Comparison of ENCODE assay signal across 1 cellular context in the genomic region with DNA sequence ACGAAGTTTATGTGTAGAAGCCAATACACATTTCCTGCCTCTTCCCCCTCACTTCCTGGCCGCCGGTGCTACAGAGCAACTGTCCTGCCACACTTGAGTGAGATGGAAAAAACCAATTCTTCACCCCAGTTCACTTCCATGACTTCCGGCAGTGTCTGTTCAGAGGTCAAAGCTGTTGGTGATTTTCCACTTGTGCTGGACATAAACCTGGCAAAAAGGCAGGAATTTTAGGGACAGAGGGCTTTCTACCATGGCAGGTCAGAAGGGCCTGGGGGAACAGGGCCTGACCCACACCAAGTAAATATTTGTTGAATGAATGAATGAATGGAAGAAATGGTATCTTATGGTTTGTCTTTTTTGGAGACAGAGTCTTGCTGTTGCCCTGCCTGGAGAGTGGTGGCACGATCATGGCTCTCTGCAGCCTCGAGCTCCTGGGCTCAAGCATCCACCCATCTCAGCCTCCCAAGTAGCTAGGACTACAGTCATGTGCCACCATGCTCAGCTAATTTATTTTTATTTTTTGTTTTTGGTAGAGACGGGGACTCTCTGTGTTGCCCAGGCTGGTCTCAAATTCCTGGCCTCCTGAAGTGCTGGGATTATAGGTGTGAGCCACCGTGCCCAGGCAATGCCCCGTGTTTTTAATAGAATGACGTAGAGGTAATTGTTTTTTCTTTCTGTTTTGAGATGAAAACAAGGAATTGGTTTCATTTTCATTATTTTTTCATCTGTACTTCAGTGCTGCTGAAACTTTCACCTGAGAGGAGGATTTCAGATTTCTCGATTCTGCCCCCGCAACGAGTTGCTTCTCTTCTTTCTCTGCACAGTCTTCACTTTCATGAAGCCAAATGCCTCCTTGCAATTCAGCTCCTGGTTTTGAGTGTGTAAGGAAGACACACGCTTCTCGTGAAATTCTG.
TF ChIP-seq lines count a peak whose summit lies in the region.

No MANE protein-coding gene starts in this region.

TF ChIP-seq in HepG2, 621 proteins besides CTCF, POLR2A, EP300 and RAD21 (continued from another document and continues in another):
- TF ChIP-seq, protein P1, sequence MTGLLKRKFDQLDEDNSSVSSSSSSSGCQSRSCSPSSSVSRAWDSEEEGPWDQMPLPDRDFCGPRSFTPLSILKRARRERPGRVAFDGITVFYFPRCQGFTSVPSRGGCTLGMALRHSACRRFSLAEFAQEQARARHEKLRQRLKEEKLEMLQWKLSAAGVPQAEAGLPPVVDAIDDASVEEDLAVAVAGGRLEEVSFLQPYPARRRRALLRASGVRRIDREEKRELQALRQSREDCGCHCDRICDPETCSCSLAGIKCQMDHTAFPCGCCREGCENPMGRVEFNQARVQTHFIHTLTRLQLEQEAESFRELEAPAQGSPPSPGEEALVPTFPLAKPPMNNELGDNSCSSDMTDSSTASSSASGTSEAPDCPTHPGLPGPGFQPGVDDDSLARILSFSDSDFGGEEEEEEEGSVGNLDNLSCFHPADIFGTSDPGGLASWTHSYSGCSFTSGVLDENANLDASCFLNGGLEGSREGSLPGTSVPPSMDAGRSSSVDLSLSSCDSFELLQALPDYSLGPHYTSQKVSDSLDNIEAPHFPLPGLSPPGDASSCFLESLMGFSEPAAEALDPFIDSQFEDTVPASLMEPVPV (CRISPR knock-in tag; IDR thresholded peaks at IDR 0.05) = peak; percentile 37; the same call in 1 of the 2 replicates
- TF ChIP-seq YEATS2 (CRISPR knock-in tag; IDR thresholded peaks at IDR 0.05; ENCODE audit: borderline replicate concordance) (peak; percentile 35; the same call in 1 of the 2 replicates), ZNF143 (CRISPR knock-in tag; IDR thresholded peaks at IDR 0.05) (no peak), FOXA1 (IDR thresholded peaks at IDR 0.05) (no peak), FOXA1 (CRISPR knock-in tag; IDR thresholded peaks at IDR 0.05) (peak; percentile 42; the same call in 1 of the 2 replicates), ZSCAN29 (CRISPR knock-in tag; conservative IDR thresholded peaks at IDR 0.05) (peak; percentile 89; the same call in 1 of the 2 replicates), ZEB1 (IDR thresholded peaks at IDR 0.05; ENCODE audit: insufficient replicate concordance, low read depth) (no peak), ZNF382 (CRISPR knock-in tag; IDR thresholded peaks at IDR 0.05; ENCODE audit: borderline replicate concordance) (no peak), SNAI1 (CRISPR knock-in tag; IDR thresholded peaks at IDR 0.05; ENCODE audit: borderline replicate concordance) (no peak), ARNT2 (CRISPR knock-in tag; IDR thresholded peaks at IDR 0.05; ENCODE audit: low read depth) (peak; percentile 39; the same call in 1 of the 2 replicates), RBM22 (optimal IDR thresholded peaks at IDR 0.05; ENCODE audit: low read length) (no peak), NONO (IDR thresholded peaks at IDR 0.05) (no peak), NONO (CRISPR knock-in tag; conservative IDR thresholded peaks at IDR 0.05) (peak; percentile 62), MED8 (CRISPR knock-in tag; IDR thresholded peaks at IDR 0.05; ENCODE audit: insufficient replicate concordance) (peak; percentile 95), HDAC2 (CRISPR knock-in tag; IDR thresholded peaks at IDR 0.05) (peak; percentile 74; the same call in 1 of the 2 replicates), TEAD3 (CRISPR knock-in tag; optimal IDR thresholded peaks at IDR 0.05; ENCODE audit: borderline replicate concordance) (peak; percentile 80), NRL (CRISPR knock-in tag; IDR thresholded peaks at IDR 0.05; ENCODE audit: borderline replicate concordance) (no peak), XBP1 (CRISPR knock-in tag; IDR thresholded peaks at IDR 0.05) (no peak), TCF7L2 (IDR thresholded peaks at IDR 0.05; ENCODE audit: low read depth, low read length) (no peak), ZNF841 (CRISPR knock-in tag; IDR thresholded peaks at IDR 0.05; ENCODE audit: borderline replicate concordance) (no peak), ZNF24 (IDR thresholded peaks at IDR 0.05) (peak; percentile 96), RARG (CRISPR knock-in tag; IDR thresholded peaks at IDR 0.05; ENCODE audit: low read depth) (no peak), NFIC (IDR thresholded peaks at IDR 0.05; ENCODE audit: low read length) (peak; percentile 98), ZNF34 (CRISPR knock-in tag; IDR thresholded peaks at IDR 0.05; ENCODE audit: borderline replicate concordance) (no peak), MTF1 (CRISPR knock-in tag; IDR thresholded peaks at IDR 0.05) (no peak), RBFOX2 (IDR thresholded peaks at IDR 0.05; ENCODE audit: low read depth, low read length) (peak; percentile 59), HES4 (CRISPR knock-in tag; IDR thresholded peaks at IDR 0.05; ENCODE audit: borderline replicate concordance) (no peak), ZMYM2 (CRISPR knock-in tag; IDR thresholded peaks at IDR 0.05) (peak; percentile 75), TBL1XR1 (IDR thresholded peaks at IDR 0.05; ENCODE audit: borderline replicate concordance, low read length, partially characterized antibody) (no peak), RFXANK (CRISPR knock-in tag; IDR thresholded peaks at IDR 0.05) (no peak), DNMT1 (CRISPR knock-in tag; IDR thresholded peaks at IDR 0.05) (no peak), PAWR (CRISPR knock-in tag; IDR thresholded peaks at IDR 0.05; ENCODE audit: borderline replicate concordance) (no peak), NR1H2 (CRISPR knock-in tag; IDR thresholded peaks at IDR 0.05; ENCODE audit: borderline replicate concordance, low read depth) (no peak), SP2 (CRISPR knock-in tag; IDR thresholded peaks at IDR 0.05) (no peak), SP5 (CRISPR knock-in tag; IDR thresholded peaks at IDR 0.05; ENCODE audit: borderline replicate concordance, low read depth) (0 out of 2 replicates have a peak, but pooled peaks have one; percentile 22), ZNF780A (CRISPR knock-in tag; IDR thresholded peaks at IDR 0.05) (no peak), ZNF3 (CRISPR knock-in tag; IDR thresholded peaks at IDR 0.05) (peak; percentile 31; the same call in 1 of the 2 replicates), TOPORS (CRISPR knock-in tag; IDR thresholded peaks at IDR 0.05) (no peak; the same call in 1 of the 2 replicates), NFYC (CRISPR knock-in tag; IDR thresholded peaks at IDR 0.05) (no peak), ZBTB7B (CRISPR knock-in tag; IDR thresholded peaks at IDR 0.05) (no peak), HOXA5 (CRISPR knock-in tag; IDR thresholded peaks at IDR 0.05) (no peak), ZSCAN31 (CRISPR knock-in tag; IDR thresholded peaks at IDR 0.05; ENCODE audit: low read depth) (no peak), ZNF451 (CRISPR knock-in tag; IDR thresholded peaks at IDR 0.05) (no peak), ZNF207 (IDR thresholded peaks at IDR 0.05; ENCODE audit: borderline replicate concordance) (no peak), ASH2L (IDR thresholded peaks at IDR 0.05; ENCODE audit: insufficient read length, low read depth, low read length) (peak; percentile 29), SAP130 (CRISPR knock-in tag; IDR thresholded peaks at IDR 0.05; ENCODE audit: low read depth) (peak; percentile 80)
- TF ChIP-seq, protein P2, sequence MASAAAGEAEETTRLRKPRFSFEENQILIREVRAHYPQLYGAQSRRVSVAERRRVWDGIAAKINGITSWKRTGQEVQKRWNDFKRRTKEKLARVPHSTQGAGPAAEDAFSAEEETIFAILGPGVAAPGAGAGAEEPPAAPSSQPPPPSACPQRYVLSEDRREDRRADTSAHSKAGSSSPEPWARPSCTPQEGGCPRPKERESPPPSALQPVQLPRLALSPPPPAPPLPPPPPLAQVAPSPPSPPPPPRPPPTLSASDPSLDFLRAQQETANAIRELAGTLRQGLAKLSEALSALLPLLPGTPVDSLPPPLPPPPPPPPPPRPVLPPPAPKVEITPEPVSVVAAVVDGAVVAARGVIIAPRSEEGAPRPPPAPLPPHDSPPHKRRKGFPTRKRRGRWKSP (CRISPR knock-in tag; IDR thresholded peaks at IDR 0.05) = 0 out of 2 replicates have a peak, but pooled peaks have one; percentile 18
- TF ChIP-seq, protein P3, sequence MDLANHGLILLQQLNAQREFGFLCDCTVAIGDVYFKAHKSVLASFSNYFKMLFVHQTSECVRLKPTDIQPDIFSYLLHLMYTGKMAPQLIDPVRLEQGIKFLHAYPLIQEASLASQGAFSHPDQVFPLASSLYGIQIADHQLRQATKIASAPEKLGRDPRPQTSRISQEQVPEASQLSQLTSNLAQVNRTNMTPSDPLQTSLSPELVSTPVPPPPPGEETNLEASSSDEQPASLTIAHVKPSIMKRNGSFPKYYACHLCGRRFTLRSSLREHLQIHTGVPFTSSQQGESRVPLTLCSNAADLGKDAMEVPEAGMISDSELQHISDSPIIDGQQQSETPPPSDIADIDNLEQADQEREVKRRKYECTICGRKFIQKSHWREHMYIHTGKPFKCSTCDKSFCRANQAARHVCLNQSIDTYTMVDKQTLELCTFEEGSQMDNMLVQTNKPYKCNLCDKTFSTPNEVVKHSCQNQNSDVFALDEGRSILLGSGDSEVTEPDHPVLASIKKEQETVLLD (CRISPR knock-in tag; IDR thresholded peaks at IDR 0.05; ENCODE audit: low read depth) = no peak
- TF ChIP-seq, protein P4, sequence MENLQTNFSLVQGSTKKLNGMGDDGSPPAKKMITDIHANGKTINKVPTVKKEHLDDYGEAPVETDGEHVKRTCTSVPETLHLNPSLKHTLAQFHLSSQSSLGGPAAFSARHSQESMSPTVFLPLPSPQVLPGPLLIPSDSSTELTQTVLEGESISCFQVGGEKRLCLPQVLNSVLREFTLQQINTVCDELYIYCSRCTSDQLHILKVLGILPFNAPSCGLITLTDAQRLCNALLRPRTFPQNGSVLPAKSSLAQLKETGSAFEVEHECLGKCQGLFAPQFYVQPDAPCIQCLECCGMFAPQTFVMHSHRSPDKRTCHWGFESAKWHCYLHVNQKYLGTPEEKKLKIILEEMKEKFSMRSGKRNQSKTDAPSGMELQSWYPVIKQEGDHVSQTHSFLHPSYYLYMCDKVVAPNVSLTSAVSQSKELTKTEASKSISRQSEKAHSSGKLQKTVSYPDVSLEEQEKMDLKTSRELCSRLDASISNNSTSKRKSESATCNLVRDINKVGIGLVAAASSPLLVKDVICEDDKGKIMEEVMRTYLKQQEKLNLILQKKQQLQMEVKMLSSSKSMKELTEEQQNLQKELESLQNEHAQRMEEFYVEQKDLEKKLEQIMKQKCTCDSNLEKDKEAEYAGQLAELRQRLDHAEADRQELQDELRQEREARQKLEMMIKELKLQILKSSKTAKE (CRISPR knock-in tag; IDR thresholded peaks at IDR 0.05; ENCODE audit: borderline replicate concordance) = peak; percentile 33; the same call in 1 of the 2 replicates
- TF ChIP-seq, protein P5, sequence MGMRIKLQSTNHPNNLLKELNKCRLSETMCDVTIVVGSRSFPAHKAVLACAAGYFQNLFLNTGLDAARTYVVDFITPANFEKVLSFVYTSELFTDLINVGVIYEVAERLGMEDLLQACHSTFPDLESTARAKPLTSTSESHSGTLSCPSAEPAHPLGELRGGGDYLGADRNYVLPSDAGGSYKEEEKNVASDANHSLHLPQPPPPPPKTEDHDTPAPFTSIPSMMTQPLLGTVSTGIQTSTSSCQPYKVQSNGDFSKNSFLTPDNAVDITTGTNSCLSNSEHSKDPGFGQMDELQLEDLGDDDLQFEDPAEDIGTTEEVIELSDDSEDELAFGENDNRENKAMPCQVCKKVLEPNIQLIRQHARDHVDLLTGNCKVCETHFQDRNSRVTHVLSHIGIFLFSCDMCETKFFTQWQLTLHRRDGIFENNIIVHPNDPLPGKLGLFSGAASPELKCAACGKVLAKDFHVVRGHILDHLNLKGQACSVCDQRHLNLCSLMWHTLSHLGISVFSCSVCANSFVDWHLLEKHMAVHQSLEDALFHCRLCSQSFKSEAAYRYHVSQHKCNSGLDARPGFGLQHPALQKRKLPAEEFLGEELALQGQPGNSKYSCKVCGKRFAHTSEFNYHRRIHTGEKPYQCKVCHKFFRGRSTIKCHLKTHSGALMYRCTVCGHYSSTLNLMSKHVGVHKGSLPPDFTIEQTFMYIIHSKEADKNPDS (CRISPR knock-in tag; IDR thresholded peaks at IDR 0.05) = no peak
- TF ChIP-seq, protein P6, sequence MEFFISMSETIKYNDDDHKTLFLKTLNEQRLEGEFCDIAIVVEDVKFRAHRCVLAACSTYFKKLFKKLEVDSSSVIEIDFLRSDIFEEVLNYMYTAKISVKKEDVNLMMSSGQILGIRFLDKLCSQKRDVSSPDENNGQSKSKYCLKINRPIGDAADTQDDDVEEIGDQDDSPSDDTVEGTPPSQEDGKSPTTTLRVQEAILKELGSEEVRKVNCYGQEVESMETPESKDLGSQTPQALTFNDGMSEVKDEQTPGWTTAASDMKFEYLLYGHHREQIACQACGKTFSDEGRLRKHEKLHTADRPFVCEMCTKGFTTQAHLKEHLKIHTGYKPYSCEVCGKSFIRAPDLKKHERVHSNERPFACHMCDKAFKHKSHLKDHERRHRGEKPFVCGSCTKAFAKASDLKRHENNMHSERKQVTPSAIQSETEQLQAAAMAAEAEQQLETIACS (CRISPR knock-in tag; IDR thresholded peaks at IDR 0.05) = no peak
- TF ChIP-seq, protein P7, sequence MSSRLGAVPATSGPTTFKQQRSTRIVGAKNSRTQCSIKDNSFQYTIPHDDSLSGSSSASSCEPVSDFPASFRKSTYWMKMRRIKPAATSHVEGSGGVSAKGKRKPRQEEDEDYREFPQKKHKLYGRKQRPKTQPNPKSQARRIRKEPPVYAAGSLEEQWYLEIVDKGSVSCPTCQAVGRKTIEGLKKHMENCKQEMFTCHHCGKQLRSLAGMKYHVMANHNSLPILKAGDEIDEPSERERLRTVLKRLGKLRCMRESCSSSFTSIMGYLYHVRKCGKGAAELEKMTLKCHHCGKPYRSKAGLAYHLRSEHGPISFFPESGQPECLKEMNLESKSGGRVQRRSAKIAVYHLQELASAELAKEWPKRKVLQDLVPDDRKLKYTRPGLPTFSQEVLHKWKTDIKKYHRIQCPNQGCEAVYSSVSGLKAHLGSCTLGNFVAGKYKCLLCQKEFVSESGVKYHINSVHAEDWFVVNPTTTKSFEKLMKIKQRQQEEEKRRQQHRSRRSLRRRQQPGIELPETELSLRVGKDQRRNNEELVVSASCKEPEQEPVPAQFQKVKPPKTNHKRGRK (CRISPR knock-in tag; IDR thresholded peaks at IDR 0.05) = no peak
- TF ChIP-seq, protein P8, sequence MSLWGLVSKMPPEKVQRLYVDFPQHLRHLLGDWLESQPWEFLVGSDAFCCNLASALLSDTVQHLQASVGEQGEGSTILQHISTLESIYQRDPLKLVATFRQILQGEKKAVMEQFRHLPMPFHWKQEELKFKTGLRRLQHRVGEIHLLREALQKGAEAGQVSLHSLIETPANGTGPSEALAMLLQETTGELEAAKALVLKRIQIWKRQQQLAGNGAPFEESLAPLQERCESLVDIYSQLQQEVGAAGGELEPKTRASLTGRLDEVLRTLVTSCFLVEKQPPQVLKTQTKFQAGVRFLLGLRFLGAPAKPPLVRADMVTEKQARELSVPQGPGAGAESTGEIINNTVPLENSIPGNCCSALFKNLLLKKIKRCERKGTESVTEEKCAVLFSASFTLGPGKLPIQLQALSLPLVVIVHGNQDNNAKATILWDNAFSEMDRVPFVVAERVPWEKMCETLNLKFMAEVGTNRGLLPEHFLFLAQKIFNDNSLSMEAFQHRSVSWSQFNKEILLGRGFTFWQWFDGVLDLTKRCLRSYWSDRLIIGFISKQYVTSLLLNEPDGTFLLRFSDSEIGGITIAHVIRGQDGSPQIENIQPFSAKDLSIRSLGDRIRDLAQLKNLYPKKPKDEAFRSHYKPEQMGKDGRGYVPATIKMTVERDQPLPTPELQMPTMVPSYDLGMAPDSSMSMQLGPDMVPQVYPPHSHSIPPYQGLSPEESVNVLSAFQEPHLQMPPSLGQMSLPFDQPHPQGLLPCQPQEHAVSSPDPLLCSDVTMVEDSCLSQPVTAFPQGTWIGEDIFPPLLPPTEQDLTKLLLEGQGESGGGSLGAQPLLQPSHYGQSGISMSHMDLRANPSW (CRISPR knock-in tag; IDR thresholded peaks at IDR 0.05; ENCODE audit: borderline replicate concordance) = peak; percentile 72; the same call in 1 of the 2 replicates
